Comparison of ENCODE assay signal across 16 cellular contexts in genomic region chr14:62532186-62532585, GRCh38.
DNase-seq lines count a peak whose midpoint lies in the region; ATAC-seq, FAIRE-seq and TF ChIP-seq lines count a peak whose summit lies in the region.
"Had no signal": no experiment of that assay in that cellular context is flagged by ENCODE, and none has a peak within 500 bp of the region (broad histone marks: within the 10 kb centered on the region; RNA-seq: fewer than 3 reads in every experiment).

No MANE protein-coding gene starts in this region.

- no peaks in the 10 kb centered on the region for H3K27me3 Mint-ChIP-seq in activated CD4-positive, alpha-beta T cell treated with anti-CD3 and anti-CD28 coated beads, Interleukin-2, amount 10 ng/mL, durations not matched to agents 7 days and 5 days

- DNase-seq in DMS53 treated with DMSO at 0.1 percent for 48 hours (lab: John Stamatoyannopoulos, UW; ENCODE audit: unreplicated experiment): peak; percentile 59
- DNase-seq in HTR-8/SVneo (ENCODE audit: insufficient read length, low spot score): peak; percentile 39
- DNase-seq in astrocyte of the spinal cord (ENCODE audit: low read depth, low spot score): peak; percentile 14
- DNase-seq in mesenchymal stem cell: peak; percentile 2
- DNase-seq in NCI-H2081 treated with DMSO at 0.1 percent for 48 hours (lab: John Stamatoyannopoulos, UW): no peak
- no peak for DNase-seq in activated CD4-positive, alpha-beta T cell treated with anti-CD3 and anti-CD28 coated beads, Interleukin-2, amount 10 ng/mL, durations not matched to agents 7 days and 5 days
- DNase-seq in psoas muscle: no peak
- DNase-seq: AML-193, COR-L47, KG1, NCI-H1105, NCI-H1694, NCI-H345, NCI-H526, SHP77 treated with DMSO at 0.1 percent for 48 hours had no signal

- no peak overlapping the region for H2BK12ac ChIP-seq in mesenchymal stem cell (ENCODE audit: low read length in 2 of 2)

- 60% methylated on average over 2 of the region's 2 CpGs for WGBS in mesenchymal stem cell
- 75 to 90% (median 77%) methylated on average over 2 of the region's 2 CpGs for WGBS in psoas muscle, 3 donors

- CTCF ChIA-PET in activated CD4-positive, alpha-beta T cell treated with anti-CD3 and anti-CD28 coated beads, Interleukin-2, amount 10 ng/mL, durations not matched to agents 7 days and 5 days (lab: Charles Lee): no interaction called here

- H3K36me3 ChIP-seq in mesenchymal stem cell (ENCODE audit: control insufficient read depth in 1 of 2, insufficient read depth in 2 of 2, low read depth in 1 of 2, low read length in 2 of 2) (no peaks in the 10 kb centered on the region), psoas muscle (ENCODE audit: insufficient read depth in 1 of 2, low read depth in 1 of 2) (no peaks in the 10 kb centered on the region)
- H3K36me3 ChIP-seq: HAP-1 had no signal

- FAIRE-seq in HTR-8/SVneo (lab: Jason Lieb, UNC): peak; percentile 98

- no peak overlapping the region for H2BK120ac ChIP-seq in mesenchymal stem cell (ENCODE audit: low read depth, low read length)

- H3K36me3 Mint-ChIP-seq in activated CD4-positive, alpha-beta T cell treated with anti-CD3 and anti-CD28 coated beads, Interleukin-2, amount 10 ng/mL, durations not matched to agents 7 days and 5 days (ENCODE audit: low read depth): no peaks in the 10 kb centered on the region

- H3K79me1 ChIP-seq in mesenchymal stem cell (replicated peaks; ENCODE audit: low read length, poor library complexity, severe bottlenecking): no peaks in the 10 kb centered on the region

- no peak overlapping the region for H3K4me3 ChIP-seq in astrocyte of the spinal cord (ENCODE audit: low read depth, low read length)
- H3K4me3 ChIP-seq in mesenchymal stem cell (ENCODE audit: insufficient read depth in 1 of 2, low read depth in 1 of 2, low read length in 2 of 2): no peak overlapping the region
- H3K4me3 ChIP-seq in psoas muscle: no peak overlapping the region
- H3K4me3 ChIP-seq: HAP-1 had no signal

- intact Hi-C loops in psoas muscle (cut with DNase I): no loop called here

- peaks cover 16% of the 10 kb centered on the region for H3K9me3 ChIP-seq in mesenchymal stem cell (ENCODE audit: control insufficient read depth, low read length)
- no peaks in the 10 kb centered on the region for H3K9me3 ChIP-seq in psoas muscle
- H3K9me3 ChIP-seq: HAP-1 had no signal

- H3K9me3 Mint-ChIP-seq in activated CD4-positive, alpha-beta T cell treated with anti-CD3 and anti-CD28 coated beads, Interleukin-2, amount 10 ng/mL, durations not matched to agents 7 days and 5 days: peaks cover 8% of the 10 kb centered on the region

- H3K4me3 Mint-ChIP-seq in activated CD4-positive, alpha-beta T cell treated with anti-CD3 and anti-CD28 coated beads, Interleukin-2, amount 10 ng/mL, durations not matched to agents 7 days and 5 days: no peak overlapping the region

- H3K4me2 ChIP-seq in mesenchymal stem cell (ENCODE audit: low read length, poor library complexity, severe bottlenecking): no peak overlapping the region

- TF ChIP-seq CTCF in astrocyte of the spinal cord (IDR thresholded peaks at IDR 0.05; ENCODE audit: low read depth, low read length) (no peak), psoas muscle (IDR thresholded peaks at IDR 0.05) (no peak)

- no peak overlapping the region for H2BK5ac ChIP-seq in mesenchymal stem cell (ENCODE audit: low read depth, low read length, poor library complexity, severe bottlenecking)

- POLR2A ChIA-PET in activated CD4-positive, alpha-beta T cell treated with anti-CD3 and anti-CD28 coated beads, Interleukin-2, amount 10 ng/mL, durations not matched to agents 7 days and 5 days (lab: Charles Lee): no interaction called here

- ATAC-seq in psoas muscle: no peak

- no peak overlapping the region for H2AK5ac ChIP-seq in mesenchymal stem cell (ENCODE audit: low read length, severe bottlenecking)

- H4K8ac ChIP-seq in mesenchymal stem cell (ENCODE audit: low read length): no peak overlapping the region

- no peak overlapping the region for H3K23ac ChIP-seq in mesenchymal stem cell (ENCODE audit: low read length in 2 of 2)

- no peak overlapping the region for H2BK15ac ChIP-seq in mesenchymal stem cell (ENCODE audit: low read depth, poor library complexity, severe bottlenecking)

- H3K27ac ChIP-seq in mesenchymal stem cell (ENCODE audit: low read length, poor library complexity, severe bottlenecking) (no peak overlapping the region), psoas muscle (no peak overlapping the region)

- H3K14ac ChIP-seq in mesenchymal stem cell (ENCODE audit: low read length in 2 of 2): no peak overlapping the region

- no peak overlapping the region for H3K4ac ChIP-seq in mesenchymal stem cell (ENCODE audit: low read depth in 1 of 2, low read length in 2 of 2)

- H3K9ac ChIP-seq in mesenchymal stem cell (ENCODE audit: low read length): no peak overlapping the region

- no peak overlapping the region for H4K91ac ChIP-seq in mesenchymal stem cell (ENCODE audit: low read length)

- H3K27ac Mint-ChIP-seq in activated CD4-positive, alpha-beta T cell treated with anti-CD3 and anti-CD28 coated beads, Interleukin-2, amount 10 ng/mL, durations not matched to agents 7 days and 5 days: no peak overlapping the region

- in situ Hi-C loops in astrocyte of the spinal cord (cut with HindIII; ENCODE audit: low sequenced_read_pairs): no loop called here

- no peak overlapping the region for H2AFZ ChIP-seq in mesenchymal stem cell (ENCODE audit: low read depth, low read length)

- H3K27me3 ChIP-seq in mesenchymal stem cell (ENCODE audit: control insufficient read depth in 1 of 2, insufficient read depth in 1 of 2, low read length in 2 of 2): no peaks in the 10 kb centered on the region
- no peaks in the 10 kb centered on the region for H3K27me3 ChIP-seq in psoas muscle (ENCODE audit: insufficient read depth in 3 of 3, low read length in 2 of 3)

- H3K4me1 ChIP-seq in mesenchymal stem cell (ENCODE audit: control insufficient read depth, insufficient read depth, low read depth, low read length) (no peaks in the 10 kb centered on the region), psoas muscle (no peaks in the 10 kb centered on the region)
- H3K4me1 ChIP-seq: HAP-1 had no signal

- H3K18ac ChIP-seq in mesenchymal stem cell (ENCODE audit: low read depth in 1 of 2, low read length in 2 of 2): no peak overlapping the region

- no peaks in the 10 kb centered on the region for H3K4me1 Mint-ChIP-seq in activated CD4-positive, alpha-beta T cell treated with anti-CD3 and anti-CD28 coated beads, Interleukin-2, amount 10 ng/mL, durations not matched to agents 7 days and 5 days

Comparison
In these comparisons a context has a peak if more than half of its experiments do, and no peak if none do; other contexts are left out.
1. DNase-seq: peak in DMS53 treated with DMSO at 0.1 percent for 48 hours (single experiment), HTR-8/SVneo (single experiment), astrocyte of the spinal cord (single experiment) and mesenchymal stem cell (single experiment); none in NCI-H2081 treated with DMSO at 0.1 percent for 48 hours (single experiment), activated CD4-positive, alpha-beta T cell treated with anti-CD3 and anti-CD28 coated beads, Interleukin-2, amount 10 ng/mL, durations not matched to agents 7 days and 5 days (single experiment) and psoas muscle (0 of 2).